ENCODE assay signal across 25 cellular contexts in the genomic region with DNA sequence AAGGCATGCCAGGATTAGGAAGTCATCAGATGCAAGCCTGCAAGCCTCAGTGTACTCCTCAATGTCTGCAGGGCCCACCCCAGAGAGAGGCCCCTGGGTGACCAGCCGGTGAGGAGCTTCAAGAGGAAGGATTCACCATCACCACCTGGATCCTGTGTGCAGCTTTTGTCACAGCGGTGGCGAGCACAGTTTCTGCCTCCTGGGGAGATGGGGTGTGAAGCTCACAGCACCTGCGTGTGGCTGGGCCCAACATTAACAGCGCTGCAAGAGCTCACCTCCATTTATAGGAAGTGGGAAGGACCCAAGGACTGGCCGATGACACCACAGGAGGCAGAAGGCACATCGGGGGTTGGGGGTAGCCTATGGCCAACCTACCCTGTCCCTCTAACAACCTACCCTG.
"Had no signal": no experiment of that assay in that cellular context is flagged by ENCODE, and none has a peak within 500 bp of the region (broad histone marks: within the 10 kb centered on the region; RNA-seq: fewer than 3 reads in every experiment).

No MANE protein-coding gene starts in this region.

- H3K4me3 ChIP-seq: ascending aorta, breast epithelium, cardiac muscle cell, colonic mucosa had no signal

- DNase-seq: activated CD4-positive, alpha-beta memory T cell treated with anti-CD3 and anti-CD28 coated beads, Interleukin-2, amount 10 ng/mL, durations not matched to agents 7 days and 5 days; activated CD4-positive, alpha-beta T cell treated with anti-CD3 and anti-CD28 coated beads for 36 hours; activated CD4-positive, alpha-beta T cell treated with anti-CD3 and anti-CD28 coated beads, Interleukin-2, amount 10 ng/mL, durations not matched to agents 24 days and 14 days; activated CD4-positive, alpha-beta T cell treated with anti-CD3 and anti-CD28 coated beads, Interleukin-2, amount 50 U/mL, for 4 hours; activated CD4-positive, CD25-positive, alpha-beta regulatory T cell; activated CD4-positive, CD25-positive, alpha-beta regulatory T cell treated with anti-CD3 and anti-CD28 coated beads, Interleukin-2, amount 50 U/mL, for 72 hours; activated CD8-positive, alpha-beta memory T cell treated with anti-CD3 and anti-CD28 coated beads, Interleukin-2, amount 50 U/mL, for 48 hours; activated gamma-delta T cell; activated naive CD4-positive, alpha-beta T cell; activated naive CD4-positive, alpha-beta T cell treated with anti-CD3 and anti-CD28 coated beads, Interleukin-2, amount 10 ng/mL, durations not matched to agents 7 days and 5 days; activated naive CD8-positive, alpha-beta T cell treated with anti-CD3 and anti-CD28 coated beads, Interleukin-2, amount 10 ng/mL, durations not matched to agents 7 days and 5 days; activated T-cell treated with anti-CD3 and anti-CD28 coated beads for 4 hours; activated T-cell treated with anti-CD3 and anti-CD28 coated beads, Interleukin-2, amount 50 U/mL, for 24 hours; activated T-cell treated with anti-CD3 and anti-CD28 coated beads, Interleukin-2, amount 50 U/mL, for 72 hours; central memory CD4-positive, alpha-beta T cell; cerebellar nuclear complex; colonic mucosa; effector memory CD4-positive, alpha-beta T cell; endodermal cell; foreskin fibroblast; head of caudate nucleus; T-helper 2 cell had no signal

- H3K27ac ChIP-seq: ascending aorta, breast epithelium, cardiac muscle cell, colonic mucosa had no signal

- H3K27me3 ChIP-seq: ascending aorta, breast epithelium, cardiac muscle cell, colonic mucosa had no signal
